8 cellular contexts compared by ENCODE assay signal in genomic region chr2:38750793-38751042, GRCh38. TPM values are rescaled to one million over a fixed set of nuclear protein-coding genes. Genes with fewer than 3 reads are reported as not detected.
A peak's percentile ranks its signal among the peaks of the same experiment; 100 is the strongest.
DNase-seq lines count a peak whose midpoint lies in the region; ATAC-seq and TF ChIP-seq lines count a peak whose summit lies in the region.

No MANE protein-coding gene starts in this region.

- DNase-seq in NCI-H1694 treated with DMSO at 0.1 percent for 48 hours (lab: John Stamatoyannopoulos, UW) = peak; percentile 70
- DNase-seq in NCI-H1694 (lab: John Stamatoyannopoulos, UW) = no peak
- DNase-seq in NCI-H460 (ENCODE audit: extremely low read depth, low read depth) = peak; percentile 50
- DNase-seq in activated T-cell treated with anti-CD3 and anti-CD28 coated beads for 1 hour (ENCODE audit: low read depth) = peak; percentile 60
- DNase-seq in erythroblast (lab: John Stamatoyannopoulos, UW) = peak; percentile 87 to 92
- DNase-seq in myocyte (ENCODE audit: low read depth) = peak; percentile 65

- no peaks in the 10 kb centered on the region for H3K9me3 Mint-ChIP-seq in stimulated activated memory B cell treated with anti-CD40 and anti-IgM and Interleukin-4, amounts not matched to agents 10 μg/mL and 1 μg/mL and 100 μg/mL, for 72 hours

- H3K27ac Mint-ChIP-seq in stimulated activated memory B cell treated with anti-CD40 and anti-IgM and Interleukin-4, amounts not matched to agents 10 μg/mL and 1 μg/mL and 100 μg/mL, for 72 hours = peak overlapping the region; percentile 99

- peaks cover 52% of the 10 kb centered on the region for H3K4me1 Mint-ChIP-seq in stimulated activated memory B cell treated with anti-CD40 and anti-IgM and Interleukin-4, amounts not matched to agents 10 μg/mL and 1 μg/mL and 100 μg/mL, for 72 hours

- H3K4me3 Mint-ChIP-seq in stimulated activated memory B cell treated with anti-CD40 and anti-IgM and Interleukin-4, amounts not matched to agents 10 μg/mL and 1 μg/mL and 100 μg/mL, for 72 hours = peak overlapping the region; percentile 100

- no peaks in the 10 kb centered on the region for H3K27me3 Mint-ChIP-seq in stimulated activated memory B cell treated with anti-CD40 and anti-IgM and Interleukin-4, amounts not matched to agents 10 μg/mL and 1 μg/mL and 100 μg/mL, for 72 hours

- H3K36me3 Mint-ChIP-seq in stimulated activated memory B cell treated with anti-CD40 and anti-IgM and Interleukin-4, amounts not matched to agents 10 μg/mL and 1 μg/mL and 100 μg/mL, for 72 hours = peaks cover 55% of the 10 kb centered on the region

- peak; percentile 52 for ATAC-seq in HG02943 (IDR thresholded peaks at IDR 0.05; ENCODE audit: low read depth, unreplicated experiment)
- ATAC-seq in stimulated activated memory B cell treated with anti-CD40 and anti-IgM and Interleukin-4, amounts not matched to agents 10 μg/mL and 1 μg/mL and 100 μg/mL, for 72 hours = peak; percentile 72

- TF ChIP-seq POLR2A in erythroblast (IDR thresholded peaks at IDR 0.05; ENCODE audit: low read length) = no peak

RNA-seq across cellular contexts. Expression of gene SRSF7, which starts 0.4 kb away (rescaled TPM):
- total RNA-seq in NCI-H460 (2014; rRNA removed; shearing (Covaris generic)) = 76.1 and 79.9 TPM in 2 replicates
- polyA plus RNA-seq in NCI-H460 (2014; cell fraction: nucleus; rRNA removed) = 407 and 489 TPM in 2 replicates
- total RNA-seq in myocyte = 68.9 and 75.2 TPM in 2 replicates
- 62.2 TPM for polyA plus RNA-seq in myocyte (2012)

RNA-seq across cellular contexts. Expression of gene GEMIN6, which starts 27.3 kb away (rescaled TPM):
- 24.6 and 25.0 TPM in 2 replicates for total RNA-seq in NCI-H460 (2014; rRNA removed; shearing (Covaris generic))
- 13.8 and 17.6 TPM in 2 replicates for polyA plus RNA-seq in NCI-H460 (2014; cell fraction: nucleus; rRNA removed)
- 7.9 and 8.2 TPM in 2 replicates for total RNA-seq in myocyte
- 14.1 TPM for polyA plus RNA-seq in myocyte (2012)
